35 cellular contexts compared by ENCODE assay signal in genomic region chr5:81542242-81542641, GRCh38.
"Had no signal": no experiment of that assay in that cellular context is flagged by ENCODE, and none has a peak within 500 bp of the region (broad histone marks: within the 10 kb centered on the region; RNA-seq: fewer than 3 reads in every experiment).

No MANE protein-coding gene starts in this region.

- H3K9me3 Mint-ChIP-seq: activated naive CD8-positive, alpha-beta T cell treated with anti-CD3 and anti-CD28 coated beads for 36 hours; activated T-helper 17 cell treated with anti-CD3 and anti-CD28 coated beads, Interleukin-2, amount 50 U/mL, for 72 hours; central memory CD8-positive, alpha-beta T cell had no signal

- DNase-seq: activated B cell treated with CpG ODN at 0.5 μM for 24 hours; activated CD4-positive, alpha-beta memory T cell treated with anti-CD3 and anti-CD28 coated beads for 36 hours; activated CD4-positive, alpha-beta T cell treated with anti-CD3 and anti-CD28 coated beads for 4 hours; activated CD4-positive, alpha-beta T cell treated with anti-CD3 and anti-CD28 coated beads, Interleukin-2, amount 10 ng/mL, durations not matched to agents 24 days and 14 days; activated CD4-positive, alpha-beta T cell treated with anti-CD3 and anti-CD28 coated beads, Interleukin-2, amount 50 U/mL, for 1 hour; activated CD4-positive, alpha-beta T cell treated with anti-CD3 and anti-CD28 coated beads, Interleukin-2, amount 50 U/mL, for 4 hours; activated CD4-positive, CD25-positive, alpha-beta regulatory T cell treated with anti-CD3 and anti-CD28 coated beads, Interleukin-2, amount 50 U/mL, for 72 hours; activated CD8-positive, alpha-beta memory T cell treated with anti-CD3 and anti-CD28 coated beads, Interleukin-2, amount 50 U/mL, for 4 hours; activated CD8-positive, alpha-beta T cell treated with anti-CD3 and anti-CD28 coated beads for 36 hours; activated effector memory CD4-positive, alpha-beta T cell treated with anti-CD3 and anti-CD28 coated beads, Interleukin-2, amount 50 U/mL, for 16 hours; activated gamma-delta T cell treated with Interleukin-2 at 50 U/mL for 16 hours; activated naive CD4-positive, alpha-beta T cell; activated naive CD4-positive, alpha-beta T cell treated with anti-CD3 and anti-CD28 coated beads for 36 hours; activated naive CD4-positive, alpha-beta T cell treated with anti-CD3 and anti-CD28 coated beads, Interleukin-2, amount 50 U/mL, for 16 hours; activated naive CD8-positive, alpha-beta T cell treated with anti-CD3 and anti-CD28 coated beads for 36 hours; activated T-cell treated with anti-CD3 and anti-CD28 coated beads for 4 hours; activated T-cell treated with anti-CD3 and anti-CD28 coated beads, Interleukin-2, amount 50 U/mL, for 1 hour; activated T-cell treated with anti-CD3 and anti-CD28 coated beads, Interleukin-2, amount 50 U/mL, for 4 hours; activated T-cell treated with anti-CD3 and anti-CD28 coated beads, Interleukin-2, amount 50 U/mL, for 72 hours; adrenal gland; amniotic stem cell; caudate nucleus; cerebellar nuclear complex; T-helper 17 cell; T-helper 9 cell had no signal

- FAIRE-seq: bronchial epithelial cell, TTC549 had no signal

- H3K27ac Mint-ChIP-seq: activated B cell treated with CpG ODN at 0.5 μM for 24 hours; activated CD4-positive, alpha-beta memory T cell treated with anti-CD3 and anti-CD28 coated beads for 36 hours; activated CD4-positive, alpha-beta T cell treated with anti-CD3 and anti-CD28 coated beads, Interleukin-2, amount 10 ng/mL, durations not matched to agents 24 days and 14 days; activated CD8-positive, alpha-beta T cell treated with anti-CD3 and anti-CD28 coated beads for 36 hours; activated naive CD4-positive, alpha-beta T cell treated with anti-CD3 and anti-CD28 coated beads for 36 hours; activated naive CD4-positive, alpha-beta T cell treated with anti-CD3 and anti-CD28 coated beads, Interleukin-2, amount 50 U/mL, for 72 hours; activated naive CD8-positive, alpha-beta T cell treated with anti-CD3 and anti-CD28 coated beads for 36 hours; activated T-cell treated with anti-CD3 and anti-CD28 coated beads, Interleukin-2, amount 50 U/mL, for 72 hours; activated T-helper 1 cell treated with anti-CD3 and anti-CD28 coated beads, Interleukin-12 subunit alpha, Interleukin-12 subunit beta, Interleukin-2, Interleukin-4 antibody, amounts not matched to agents 30 ng/mL and 10 ng/mL and 1 ng/mL, durations not matched to agents 14 hours and 24 hours and 36 hours; activated T-helper 17 cell treated with anti-CD3 and anti-CD28 coated beads, Interleukin-2, amount 50 U/mL, for 72 hours; brain had no signal

- ATAC-seq: activated CD8-positive, alpha-beta T cell treated with anti-CD3 and anti-CD28 coated beads for 36 hours; activated naive CD4-positive, alpha-beta T cell treated with anti-CD3 and anti-CD28 coated beads, Interleukin-2, amount 50 U/mL, for 72 hours; activated T-cell treated with anti-CD3 and anti-CD28 coated beads, Interleukin-2, amount 50 U/mL, for 4 hours; activated T-cell treated with anti-CD3 and anti-CD28 coated beads, Interleukin-2, amount 50 U/mL, for 72 hours; activated T-helper 17 cell treated with anti-CD3 and anti-CD28 coated beads, Interleukin-2, amount 50 U/mL, for 72 hours; T-helper 17 cell had no signal

- H3K27ac ChIP-seq: adrenal gland, ascending aorta, cardiac muscle cell, VCaP had no signal

- H3K4me3 Mint-ChIP-seq: activated B cell treated with CpG ODN at 0.5 μM for 24 hours; activated CD4-positive, alpha-beta memory T cell treated with anti-CD3 and anti-CD28 coated beads for 36 hours; activated CD4-positive, alpha-beta T cell treated with anti-CD3 and anti-CD28 coated beads, Interleukin-2, amount 10 ng/mL, durations not matched to agents 24 days and 14 days; activated CD8-positive, alpha-beta T cell treated with anti-CD3 and anti-CD28 coated beads for 36 hours; activated naive CD4-positive, alpha-beta T cell treated with anti-CD3 and anti-CD28 coated beads for 36 hours; activated naive CD8-positive, alpha-beta T cell treated with anti-CD3 and anti-CD28 coated beads for 36 hours; activated T-cell treated with anti-CD3 and anti-CD28 coated beads, Interleukin-2, amount 50 U/mL, for 4 hours; activated T-cell treated with anti-CD3 and anti-CD28 coated beads, Interleukin-2, amount 50 U/mL, for 72 hours; activated T-helper 1 cell treated with anti-CD3 and anti-CD28 coated beads, Interleukin-12 subunit alpha, Interleukin-12 subunit beta, Interleukin-2, Interleukin-4 antibody, amounts not matched to agents 30 ng/mL and 10 ng/mL and 1 ng/mL, durations not matched to agents 14 hours and 24 hours and 36 hours; activated T-helper 17 cell treated with anti-CD3 and anti-CD28 coated beads, Interleukin-2, amount 50 U/mL, for 72 hours; brain; central memory CD8-positive, alpha-beta T cell; T-helper 17 cell had no signal

- H3K27me3 Mint-ChIP-seq: activated B cell treated with CpG ODN at 0.5 μM for 24 hours; activated CD4-positive, alpha-beta memory T cell treated with anti-CD3 and anti-CD28 coated beads for 36 hours; activated CD4-positive, alpha-beta T cell treated with anti-CD3 and anti-CD28 coated beads, Interleukin-2, amount 10 ng/mL, durations not matched to agents 24 days and 14 days; activated CD8-positive, alpha-beta T cell treated with anti-CD3 and anti-CD28 coated beads for 36 hours; activated naive CD8-positive, alpha-beta T cell treated with anti-CD3 and anti-CD28 coated beads for 36 hours; activated T-helper 17 cell treated with anti-CD3 and anti-CD28 coated beads, Interleukin-2, amount 50 U/mL, for 72 hours; central memory CD8-positive, alpha-beta T cell; T-helper 17 cell had no signal

- H3K9me3 ChIP-seq: adrenal gland, ascending aorta had no signal

- H3K27me3 ChIP-seq: adrenal gland, ascending aorta, cardiac muscle cell had no signal
